Comparison of ENCODE assay signal across 23 cellular contexts in the genomic region with DNA sequence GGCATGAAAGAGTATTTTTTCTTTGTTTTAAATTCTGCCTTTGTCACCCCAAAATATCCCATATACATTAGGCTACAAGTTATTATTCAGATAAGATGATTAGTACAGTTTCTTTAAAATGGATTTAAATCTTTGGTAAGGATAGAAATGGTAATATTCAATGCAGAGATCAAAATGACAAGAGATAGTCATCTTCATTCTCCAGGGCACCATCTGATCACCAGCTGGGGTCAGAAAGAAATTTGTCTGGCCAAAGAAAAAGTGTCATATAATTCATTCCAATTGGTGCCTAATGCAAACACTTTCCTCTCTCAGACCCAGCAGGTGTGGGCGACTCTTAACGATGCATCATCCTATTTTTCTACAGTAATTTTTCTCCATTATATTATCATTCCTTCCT.
DNase-seq lines count a peak whose midpoint lies in the region; ATAC-seq, FAIRE-seq and TF ChIP-seq lines count a peak whose summit lies in the region.
"Had no signal": no experiment of that assay in that cellular context is flagged by ENCODE, and none has a peak within 500 bp of the region (broad histone marks: within the 10 kb centered on the region; RNA-seq: fewer than 3 reads in every experiment).

No MANE protein-coding gene starts in this region.

- no peaks in the 10 kb centered on the region for H3K27me3 Mint-ChIP-seq in effector memory CD8-positive, alpha-beta T cell
- no peaks in the 10 kb centered on the region for H3K27me3 Mint-ChIP-seq in immature natural killer cell (ENCODE audit: low read depth in 3 of 3)
- H3K27me3 Mint-ChIP-seq: CD4-positive, alpha-beta T cell had no signal

- no peaks in the 10 kb centered on the region for H3K79me2 ChIP-seq in H1 (ENCODE audit: control insufficient read depth in 1 of 2, insufficient read depth in 2 of 2, low read length in 2 of 2)

- H2BK20ac ChIP-seq in H1 (ENCODE audit: low read length): no peak overlapping the region

- no peaks in the 10 kb centered on the region for H3K9me3 ChIP-seq in H1 (ENCODE audit: insufficient read depth in 2 of 2, low read depth in 1 of 2, low read length in 1 of 2)
- H3K9me3 ChIP-seq: Caco-2 had no signal

- CTCF ChIA-PET in H1 (lab: Charles Lee; ENCODE audit: partially characterized antibody): interaction anchor here (1.3 kb wide), 1 partner anchor 21 kb away, joined by 3 read pairs; no protein-coding TSS in a partner anchor

- H3K4me3 Mint-ChIP-seq in effector memory CD8-positive, alpha-beta T cell: no peak overlapping the region
- no peak overlapping the region for H3K4me3 Mint-ChIP-seq in immature natural killer cell
- H3K4me3 Mint-ChIP-seq: CD4-positive, alpha-beta T cell had no signal

- H4K5ac ChIP-seq in H1 (ENCODE audit: insufficient read length, low read depth, low read length): no peak overlapping the region

- no peak overlapping the region for H3K4me3 ChIP-seq in H1 (ENCODE audit: extremely low read depth in 1 of 4, insufficient read depth in 2 of 4, low read depth in 3 of 4, low read length in 4 of 4)
- H3K4me3 ChIP-seq: A549, GM12878, GM23248 had no signal

- 93% methylated on average over 2 of the region's 2 CpGs; no CpG with 5 or more reads in 1 of the 2 experiments for WGBS in H1 (ENCODE audit: extremely low coverage in 1 of 2, insufficient coverage in 1 of 2, insufficient read length in 1 of 2, insufficient replicate concordance in 2 of 2, low coverage in 1 of 2, low lambda C conversion rate in 2 of 2, missing lambda C conversion rate in 1 of 2), 2 experiments

- no peak overlapping the region for H3K18ac ChIP-seq in H1 (ENCODE audit: extremely low read depth, low read length)

- H2BK120ac ChIP-seq in H1 (replicated peaks; ENCODE audit: low read depth, low read length): no peak overlapping the region

- no peak overlapping the region for H3K14ac ChIP-seq in H1 (ENCODE audit: insufficient read length)

- H3K23ac ChIP-seq in H1 (ENCODE audit: insufficient read length): no peak overlapping the region

- no peak for ATAC-seq in effector memory CD8-positive, alpha-beta T cell (replicated peaks)
- ATAC-seq: A549, GM12878 had no signal

- H2BK5ac ChIP-seq in H1 (ENCODE audit: low read depth, low read length): no peak overlapping the region

- no peak for TF ChIP-seq EP300 in H1 (IDR thresholded peaks at IDR 0.05; ENCODE audit: borderline replicate concordance in 1 of 2, low read depth in 2 of 2, low read length in 2 of 2)

- H3K27ac Mint-ChIP-seq in effector memory CD8-positive, alpha-beta T cell: no peak overlapping the region
- H3K27ac Mint-ChIP-seq in immature natural killer cell: no peak overlapping the region
- H3K27ac Mint-ChIP-seq: CD4-positive, alpha-beta T cell had no signal

- DNase-seq in DMS 273 (lab: John Stamatoyannopoulos, UW; ENCODE audit: unreplicated experiment): peak; percentile 23
- DNase-seq in DMS 273 treated with DMSO at 0.1 percent for 48 hours (lab: John Stamatoyannopoulos, UW): no peak
- peak; percentile 11 to 15 for DNase-seq in SHP77 (lab: John Stamatoyannopoulos, UW)
- no peak for DNase-seq in SHP77 treated with DMSO at 0.1 percent for 48 hours (lab: John Stamatoyannopoulos, UW)
- no peak for DNase-seq in H1 (ENCODE audit: low read depth in 1 of 2, low spot score in 2 of 2)
- DNase-seq in effector memory CD8-positive, alpha-beta T cell: no peak
- DNase-seq in immature natural killer cell: no peak
- DNase-seq in NCI-H1092 treated with DMSO at 0.1 percent for 48 hours (lab: John Stamatoyannopoulos, UW): no peak
- DNase-seq: AML-193; Caco-2; CD4-positive, alpha-beta T cell; DMS79 treated with DMSO at 0.1 percent for 48 hours; GF-D8; GM23248; HCEC 1CT had no signal

- TF ChIP-seq POLR2A in H1 (IDR thresholded peaks at IDR 0.05; ENCODE audit: control extremely low read depth in 1 of 2, low read depth in 2 of 2, low read length in 2 of 2): no peak

- no peak overlapping the region for H3K4ac ChIP-seq in H1 (replicated peaks; ENCODE audit: insufficient read length, low read depth, low read length)

- H2AFZ ChIP-seq in H1 (ENCODE audit: low read length): peak overlapping the region; percentile 47; the same call in 1 of the 2 replicates
- H2AFZ ChIP-seq: GM23248 had no signal

- no peaks in the 10 kb centered on the region for H3K23me2 ChIP-seq in H1 (ENCODE audit: low read depth, low read length)

- H3K9me3 Mint-ChIP-seq in effector memory CD8-positive, alpha-beta T cell: no peaks in the 10 kb centered on the region
- peaks cover 2 to 21% (median 6%) of the 10 kb centered on the region in 6 donors for H3K9me3 Mint-ChIP-seq in immature natural killer cell

- no peaks in the 10 kb centered on the region for H3K4me1 Mint-ChIP-seq in effector memory CD8-positive, alpha-beta T cell (ENCODE audit: low read depth in 2 of 2)
- no peaks in the 10 kb centered on the region for H3K4me1 Mint-ChIP-seq in immature natural killer cell

- H2AK5ac ChIP-seq in H1 (ENCODE audit: low read depth, low read length): no peak overlapping the region

- H4K8ac ChIP-seq in H1 (ENCODE audit: extremely low read depth, insufficient read depth, low read length): no peak overlapping the region

- no peak for TF ChIP-seq RAD21 in H1 (IDR thresholded peaks at IDR 0.05 in 1 of 2, conservative IDR thresholded peaks at IDR 0.05 in 1 of 2; ENCODE audit: low read depth in 2 of 2, low read length in 2 of 2)

- no peak for FAIRE-seq in H1 (lab: Jason Lieb, UNC)
- FAIRE-seq: A549, D721Med, GM12878, GM19239, H54 had no signal

- no peak overlapping the region for H4K91ac ChIP-seq in H1 (replicated peaks; ENCODE audit: insufficient read length, low read length)

- H3K9ac ChIP-seq in H1 (replicated peaks in 1 of 4; ENCODE audit: extremely low read depth in 1 of 4, low read depth in 3 of 4, low read length in 3 of 4): no peak overlapping the region
- H3K9ac ChIP-seq: GM23248 had no signal

- no peaks in the 10 kb centered on the region for H3K27me3 ChIP-seq in H1 (replicated peaks in 1 of 4; ENCODE audit: control insufficient read depth in 3 of 4, extremely low read depth in 1 of 4, insufficient read depth in 3 of 4, low read length in 3 of 4)

- no peak overlapping the region for H2BK15ac ChIP-seq in H1 (ENCODE audit: low read length)

- no peak overlapping the region for H2BK12ac ChIP-seq in H1 (ENCODE audit: low read depth, low read length)

- no peaks in the 10 kb centered on the region for H3K79me1 ChIP-seq in H1 (ENCODE audit: low read depth, low read length)

- no peaks in the 10 kb centered on the region for H3K4me1 ChIP-seq in H1 (replicated peaks in 1 of 4; ENCODE audit: control insufficient read depth in 3 of 4, insufficient read depth in 4 of 4, low read length in 3 of 4)
- H3K4me1 ChIP-seq: A549, Caco-2 had no signal

- H3K56ac ChIP-seq in H1 (replicated peaks; ENCODE audit: insufficient read length, low read depth, low read length): no peak overlapping the region

- H3K36me3 Mint-ChIP-seq in effector memory CD8-positive, alpha-beta T cell (ENCODE audit: insufficient read depth): no peaks in the 10 kb centered on the region
- H3K36me3 Mint-ChIP-seq in immature natural killer cell: peaks cover 0 to 4% (median 0%) of the 10 kb centered on the region in 3 donors

- POLR2A ChIA-PET in H1 (lab: Charles Lee; ENCODE audit: partially characterized antibody): no interaction called here

- H3K36me3 ChIP-seq in H1 (ENCODE audit: control insufficient read depth in 2 of 4, insufficient read depth in 4 of 4, low read length in 3 of 4): no peaks in the 10 kb centered on the region

- no peaks in the 10 kb centered on the region for H4K20me1 ChIP-seq in H1 (replicated peaks in 1 of 2; ENCODE audit: control insufficient read depth in 1 of 2, insufficient read depth in 2 of 2, low read length in 2 of 2)

- TF ChIP-seq CTCF in H1 (IDR thresholded peaks at IDR 0.05; ENCODE audit: control extremely low read depth in 1 of 3, insufficient read depth in 1 of 3, low read depth in 1 of 3, low read length in 3 of 3): no peak

- no peak overlapping the region for H3K4me2 ChIP-seq in H1 (ENCODE audit: insufficient read depth in 1 of 2, low read depth in 2 of 2, low read length in 2 of 2)
- H3K4me2 ChIP-seq: A549 had no signal

- H3K27ac ChIP-seq in H1 (ENCODE audit: low read depth, low read length): no peak overlapping the region
- H3K27ac ChIP-seq: 22Rv1, A549, C4-2B, GM23248, HL-60 had no signal

TF ChIP-seq in H1, 55 proteins besides CTCF, POLR2A, EP300 and RAD21 (continues in another document):
- no peak for TF ChIP-seq JUN (IDR thresholded peaks at IDR 0.05; ENCODE audit: low read depth, low read length)
- no peak for TF ChIP-seq CHD2 (IDR thresholded peaks at IDR 0.05; ENCODE audit: low read length)
- TF ChIP-seq SP1 (IDR thresholded peaks at IDR 0.05; ENCODE audit: low read depth, low read length): no peak
- TF ChIP-seq E2F6 (IDR thresholded peaks at IDR 0.05): no peak
- no peak for TF ChIP-seq TAF7 (optimal IDR thresholded peaks at IDR 0.05; ENCODE audit: borderline replicate concordance, low read depth, low read length)
- TF ChIP-seq MAFK (IDR thresholded peaks at IDR 0.05; ENCODE audit: low read depth, low read length): no peak
- no peak for TF ChIP-seq EGR1 (IDR thresholded peaks at IDR 0.05; ENCODE audit: borderline replicate concordance, low read depth, low read length)
- no peak for TF ChIP-seq KDM5A (IDR thresholded peaks at IDR 0.05; ENCODE audit: low read length)
- TF ChIP-seq GABPA (IDR thresholded peaks at IDR 0.05; ENCODE audit: borderline replicate concordance, insufficient read depth, low read length): no peak
- TF ChIP-seq RFX5 (IDR thresholded peaks at IDR 0.05; ENCODE audit: borderline replicate concordance, low read depth, low read length): no peak
- no peak for TF ChIP-seq RNF2 (IDR thresholded peaks at IDR 0.05; ENCODE audit: borderline replicate concordance, low read depth, low read length, missing control alignments, poor library complexity, severe bottlenecking)
- TF ChIP-seq POU5F1 (IDR thresholded peaks at IDR 0.05; ENCODE audit: low read depth, low read length): no peak
- TF ChIP-seq RBBP5 (IDR thresholded peaks at IDR 0.05; ENCODE audit: borderline replicate concordance, low read depth, low read length): no peak

Comparison
In these comparisons a context has a peak if more than half of its experiments do, and no peak if none do; other contexts are left out.
1. DNase-seq: peak in DMS 273 (single experiment) and SHP77 (2 of 2); none in DMS 273 treated with DMSO at 0.1 percent for 48 hours (single experiment), SHP77 treated with DMSO at 0.1 percent for 48 hours (single experiment), H1 (0 of 2), effector memory CD8-positive, alpha-beta T cell (0 of 3), immature natural killer cell (0 of 3) and NCI-H1092 treated with DMSO at 0.1 percent for 48 hours (single experiment).